ENCODE assay signal across 8 cellular contexts in the genomic region with DNA sequence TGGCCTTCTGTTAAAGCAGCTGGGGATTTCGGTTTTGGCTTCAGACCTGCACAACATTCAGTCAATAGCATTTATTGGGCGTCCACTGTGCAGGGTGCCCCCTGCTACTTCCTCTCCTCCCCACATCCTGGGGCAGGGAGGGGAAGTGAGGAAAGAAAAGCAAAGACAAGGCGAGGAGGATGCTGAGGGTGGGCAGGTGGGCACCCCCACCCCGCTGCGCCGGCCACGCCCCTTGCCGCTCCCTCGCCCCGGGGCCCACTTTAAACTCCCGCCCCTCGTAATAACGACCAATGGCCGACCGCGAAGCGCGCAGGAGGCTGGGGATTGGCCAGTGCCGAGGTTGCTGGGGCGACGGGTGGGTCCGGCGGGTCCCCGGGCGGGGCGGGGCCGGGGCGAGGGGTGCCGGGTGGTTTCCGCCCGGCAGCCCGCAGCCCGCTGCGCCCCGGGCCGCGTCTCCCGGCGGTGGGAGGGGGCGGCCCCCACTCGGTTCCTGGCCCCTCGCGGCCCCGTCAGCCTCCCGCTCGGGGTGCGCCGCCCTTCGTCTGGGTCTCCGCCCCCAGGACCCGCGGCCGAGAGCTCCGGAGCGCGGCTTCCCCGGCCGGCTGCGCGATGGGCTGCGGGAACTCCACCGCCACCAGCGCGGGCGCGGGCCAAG. TPM values are rescaled to one million over a fixed set of nuclear protein-coding genes. Genes with fewer than 3 reads are reported as not detected.
DNase-seq lines count a peak whose midpoint lies in the region; ATAC-seq and TF ChIP-seq lines count a peak whose summit lies in the region.

Gene C12orf75, plus strand, starts transcription at position 409 of the 655 bp plus-strand sequence. Its CDS starts 201 bp downstream, at position 610.

- ATAC-seq in HG02588 (IDR thresholded peaks at IDR 0.05; ENCODE audit: unreplicated experiment) (peak; percentile 91), SK-N-SH treated with all-trans-retinoic acid at 6 μM for 48 hours (peak; percentile 88)
- peak; percentile 85 to 94 for ATAC-seq in activated naive CD4-positive, alpha-beta T cell treated with anti-CD3 and anti-CD28 coated beads, Interleukin-2, amount 50 U/mL, for 72 hours

- TF ChIP-seq CTCF in GM12864 (IDR thresholded peaks at IDR 0.05; ENCODE audit: low read depth, low read length, missing control alignments) (no peak), parathyroid adenoma (IDR thresholded peaks at IDR 0.05) (no peak), tibial nerve (IDR thresholded peaks at IDR 0.05) (no peak)

- H3K9me3 Mint-ChIP-seq in activated naive CD4-positive, alpha-beta T cell treated with anti-CD3 and anti-CD28 coated beads, Interleukin-2, amount 50 U/mL, for 72 hours: no peaks in the 10 kb centered on the region

- TF ChIP-seq EP300 in tibial nerve (IDR thresholded peaks at IDR 0.05): no peak

- H3K27ac Mint-ChIP-seq in activated naive CD4-positive, alpha-beta T cell treated with anti-CD3 and anti-CD28 coated beads, Interleukin-2, amount 50 U/mL, for 72 hours: peak within 1 kb of the TSS; percentile 49 to 92

- no peaks in the 10 kb centered on the region for H3K36me3 ChIP-seq in parathyroid adenoma (ENCODE audit: control insufficient read depth, insufficient read depth, low read length)
- H3K36me3 ChIP-seq in tibial nerve: no peaks in the 10 kb centered on the region

- peak within 1 kb of the TSS; percentile 95 for H3K4me3 ChIP-seq in GM12864 (ENCODE audit: low read depth, low read length)
- H3K4me3 ChIP-seq in parathyroid adenoma (ENCODE audit: low read depth, low read length): peak within 1 kb of the TSS; percentile 48
- peak within 1 kb of the TSS; percentile 62 to 92 (median 72) for H3K4me3 ChIP-seq in tibial nerve

- no peaks in the 10 kb centered on the region for H3K36me3 Mint-ChIP-seq in activated naive CD4-positive, alpha-beta T cell treated with anti-CD3 and anti-CD28 coated beads, Interleukin-2, amount 50 U/mL, for 72 hours

- H3K27me3 ChIP-seq in parathyroid adenoma (ENCODE audit: control insufficient read depth, insufficient read depth, low read length): no peaks in the 10 kb centered on the region
- H3K27me3 ChIP-seq in tibial nerve: no peaks in the 10 kb centered on the region

- no peak for TF ChIP-seq POLR2A in tibial nerve (IDR thresholded peaks at IDR 0.05)

- H3K79me2 ChIP-seq in parathyroid adenoma: no peaks in the 10 kb centered on the region

- peak within 1 kb of the TSS; percentile 89 for H2AFZ ChIP-seq in parathyroid adenoma

- H3K9me3 ChIP-seq in parathyroid adenoma (ENCODE audit: control insufficient read depth, low read length) (no peaks in the 10 kb centered on the region), tibial nerve (no peaks in the 10 kb centered on the region)

- H3K9ac ChIP-seq in parathyroid adenoma: no peak within 1 kb of the TSS

- intact Hi-C loops in head of caudate nucleus (cut with DNase I): no loop called here

- H3K4me1 ChIP-seq in parathyroid adenoma: peaks cover 3% of the 10 kb centered on the region
- peaks cover 0 to 43% (median 4%) of the 10 kb centered on the region in 4 donors for H3K4me1 ChIP-seq in tibial nerve

- peak within 1 kb of the TSS; percentile 88 for H3K4me2 ChIP-seq in parathyroid adenoma (ENCODE audit: low read length)

- no peak within 1 kb of the TSS for H3K27ac ChIP-seq in parathyroid adenoma
- peak within 1 kb of the TSS in 2 of 4 donors; percentile 69 to 75 for H3K27ac ChIP-seq in tibial nerve

- WGBS in tibial nerve, 2 donors: 1 to 2% methylated on average over 9 to 48 of the region's 66 CpGs

- peak; percentile 57 for DNase-seq in GM12864 (ENCODE audit: low read depth)
- DNase-seq in NCI-H1092 (lab: John Stamatoyannopoulos, UW): peak; percentile 72
- DNase-seq in activated naive CD4-positive, alpha-beta T cell treated with anti-CD3 and anti-CD28 coated beads, Interleukin-2, amount 50 U/mL, for 72 hours (ENCODE audit: low spot score in 2 of 2): peak; percentile 86 to 90
- DNase-seq in head of caudate nucleus: peak; percentile 34 to 86 (median 77)
- peak; percentile 48 to 50 for DNase-seq in tibial nerve (ENCODE audit: low spot score in 2 of 2)

TF ChIP-seq in SK-N-SH treated with all-trans-retinoic acid at 6 μM for 48 hours, 23 proteins besides CTCF, POLR2A, EP300 and RAD21:
- no peak for TF ChIP-seq ZNF8 (CRISPR knock-in tag; IDR thresholded peaks at IDR 0.05)
- no peak for TF ChIP-seq ISL1 (CRISPR knock-in tag; IDR thresholded peaks at IDR 0.05)
- TF ChIP-seq ARNTL (CRISPR knock-in tag; IDR thresholded peaks at IDR 0.05; ENCODE audit: borderline replicate concordance, low read depth): no peak
- TF ChIP-seq, protein P1, sequence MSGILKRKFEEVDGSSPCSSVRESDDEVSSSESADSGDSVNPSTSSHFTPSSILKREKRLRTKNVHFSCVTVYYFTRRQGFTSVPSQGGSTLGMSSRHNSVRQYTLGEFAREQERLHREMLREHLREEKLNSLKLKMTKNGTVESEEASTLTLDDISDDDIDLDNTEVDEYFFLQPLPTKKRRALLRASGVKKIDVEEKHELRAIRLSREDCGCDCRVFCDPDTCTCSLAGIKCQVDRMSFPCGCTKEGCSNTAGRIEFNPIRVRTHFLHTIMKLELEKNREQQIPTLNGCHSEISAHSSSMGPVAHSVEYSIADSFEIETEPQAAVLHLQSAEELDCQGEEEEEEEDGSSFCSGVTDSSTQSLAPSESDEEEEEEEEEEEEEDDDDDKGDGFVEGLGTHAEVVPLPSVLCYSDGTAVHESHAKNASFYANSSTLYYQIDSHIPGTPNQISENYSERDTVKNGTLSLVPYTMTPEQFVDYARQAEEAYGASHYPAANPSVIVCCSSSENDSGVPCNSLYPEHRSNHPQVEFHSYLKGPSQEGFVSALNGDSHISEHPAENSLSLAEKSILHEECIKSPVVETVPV (CRISPR knock-in tag; IDR thresholded peaks at IDR 0.05): no peak
- no peak for TF ChIP-seq SNAI2 (CRISPR knock-in tag; IDR thresholded peaks at IDR 0.05)
- no peak for TF ChIP-seq ZFP3 (CRISPR knock-in tag; IDR thresholded peaks at IDR 0.05)
- no peak for TF ChIP-seq ZNF70 (CRISPR knock-in tag; IDR thresholded peaks at IDR 0.05)
- no peak for TF ChIP-seq CSDC2 (CRISPR knock-in tag; IDR thresholded peaks at IDR 0.05)
- TF ChIP-seq PPARA (CRISPR knock-in tag; IDR thresholded peaks at IDR 0.05; ENCODE audit: borderline replicate concordance): no peak
- TF ChIP-seq, protein P2, sequence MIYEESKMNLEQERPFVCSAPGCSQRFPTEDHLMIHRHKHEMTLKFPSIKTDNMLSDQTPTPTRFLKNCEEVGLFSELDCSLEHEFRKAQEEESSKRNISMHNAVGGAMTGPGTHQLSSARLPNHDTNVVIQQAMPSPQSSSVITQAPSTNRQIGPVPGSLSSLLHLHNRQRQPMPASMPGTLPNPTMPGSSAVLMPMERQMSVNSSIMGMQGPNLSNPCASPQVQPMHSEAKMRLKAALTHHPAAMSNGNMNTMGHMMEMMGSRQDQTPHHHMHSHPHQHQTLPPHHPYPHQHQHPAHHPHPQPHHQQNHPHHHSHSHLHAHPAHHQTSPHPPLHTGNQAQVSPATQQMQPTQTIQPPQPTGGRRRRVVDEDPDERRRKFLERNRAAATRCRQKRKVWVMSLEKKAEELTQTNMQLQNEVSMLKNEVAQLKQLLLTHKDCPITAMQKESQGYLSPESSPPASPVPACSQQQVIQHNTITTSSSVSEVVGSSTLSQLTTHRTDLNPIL (CRISPR knock-in tag; IDR thresholded peaks at IDR 0.05; ENCODE audit: low read depth): no peak

RNA-seq across cellular contexts. Expression of gene C12orf75, which starts in this region (rescaled TPM):
- 10 to 100 TPM; 46.2 to 76.0 TPM for total RNA-seq in activated naive CD4-positive, alpha-beta T cell treated with anti-CD3 and anti-CD28 coated beads, Interleukin-2, amount 50 U/mL, for 72 hours
- 10 to 100 TPM; 12.6 to 29.7 (median 18.9) TPM for total RNA-seq in tibial nerve
